Comparison of ENCODE assay signal across 8 cellular contexts in genomic region chr3:124730129-124730919, GRCh38. TPM values are rescaled to one million over a fixed set of nuclear protein-coding genes. Genes with fewer than 3 reads are reported as not detected.
A peak's percentile ranks its signal among the peaks of the same experiment; 100 is the strongest.
DNase-seq lines count a peak whose midpoint lies in the region; ATAC-seq, FAIRE-seq and TF ChIP-seq lines count a peak whose summit lies in the region.

Gene UMPS (plus strand): TSS chr3:124730452. CDS start chr3:124730472, 20 bp downstream.

- FAIRE-seq in bronchial epithelial cell (lab: Jason Lieb, UNC) = no peak

- peak within 1 kb of the TSS; percentile 89 for H3K4me3 ChIP-seq in ACC112 (ENCODE audit: low read depth, low read length)
- H3K4me3 ChIP-seq in WERI-Rb-1 (ENCODE audit: low read depth, low read length) = peak within 1 kb of the TSS; percentile 97
- peak within 1 kb of the TSS; percentile 99 for H3K4me3 ChIP-seq in bronchial epithelial cell (ENCODE audit: low read depth, low read length)

- TF ChIP-seq CTCF in WERI-Rb-1 (IDR thresholded peaks at IDR 0.05; ENCODE audit: low read depth, low read length) = no peak
- no peak for TF ChIP-seq CTCF in bronchial epithelial cell (IDR thresholded peaks at IDR 0.05; ENCODE audit: insufficient read depth, low read length, severe bottlenecking)

- H2AFZ ChIP-seq in ACC112 (ENCODE audit: low read length, unreplicated experiment) = peak within 1 kb of the TSS; percentile 79

- H3K27ac ChIP-seq in ACC112 (ENCODE audit: low read depth, low read length) (peak within 1 kb of the TSS; percentile 19; the same call in 1 of the 2 replicates), WERI-Rb-1 (peak within 1 kb of the TSS; percentile 94)

- ATAC-seq in GM18868 (IDR thresholded peaks at IDR 0.05; ENCODE audit: unreplicated experiment) (peak; percentile 96), HG03103 (IDR thresholded peaks at IDR 0.05; ENCODE audit: low read depth, unreplicated experiment) (peak; percentile 95)

- H3K4me1 ChIP-seq in ACC112 (ENCODE audit: control insufficient read depth, insufficient read depth, low read length, unreplicated experiment) = peaks cover 21% of the 10 kb centered on the region

- no peaks in the 10 kb centered on the region for H3K9me3 ChIP-seq in WERI-Rb-1 (ENCODE audit: severe bottlenecking)

- H3K36me3 ChIP-seq in ACC112 (ENCODE audit: insufficient read depth, low read length) (peaks cover 4% of the 10 kb centered on the region), WERI-Rb-1 (peaks cover 19% of the 10 kb centered on the region), bronchial epithelial cell (ENCODE audit: control insufficient read depth, insufficient read depth, low read length) (no peaks in the 10 kb centered on the region)

- H3K79me2 ChIP-seq in ACC112 (ENCODE audit: control insufficient read depth, insufficient read depth, low read length, unreplicated experiment) = peaks cover 47% of the 10 kb centered on the region

- H3K27me3 ChIP-seq in ACC112 (ENCODE audit: insufficient read depth, low read length) (peaks cover 2% of the 10 kb centered on the region; the same call in 1 of the 2 replicates), WERI-Rb-1 (ENCODE audit: insufficient read depth, low read depth, severe bottlenecking) (no peaks in the 10 kb centered on the region), bronchial epithelial cell (ENCODE audit: control insufficient read depth, insufficient read depth, low read length) (no peaks in the 10 kb centered on the region)

- DNase-seq in NCI-H2196 (lab: John Stamatoyannopoulos, UW; ENCODE audit: unreplicated experiment) = peak; percentile 96
- DNase-seq in WERI-Rb-1 = peak; percentile 90
- peak; percentile 66 for DNase-seq in bronchial epithelial cell (ENCODE audit: low read depth)
- DNase-seq in iPS-NIHi7 (ENCODE audit: extremely low spot score) = peak; percentile 94
- DNase-seq in smooth muscle cell of the brain vasculature (ENCODE audit: low read depth, low spot score) = peak; percentile 23

RNA-seq across cellular contexts. Expression of gene UMPS, which starts in this region (rescaled TPM):
- total RNA-seq in bronchial epithelial cell = 21.8 and 31.3 TPM in 2 replicates

Comparison
In these comparisons a context has a peak if more than half of its experiments do, and no peak if none do; other contexts are left out.
1. Peak in every context shown above with its lines: DNase-seq, ATAC-seq, H3K4me3 ChIP-seq and H3K27ac ChIP-seq.
2. DNase-seq: peak in every context shown above with its lines; median percentile 96 in NCI-H2196; 94 in iPS-NIHi7; 90 in WERI-Rb-1; 66 in bronchial epithelial cell; 23 in smooth muscle cell of the brain vasculature.